Comparison of ENCODE assay signal across 8 cellular contexts in genomic region chr1:8858112-8858668, GRCh38. TPM values are rescaled to one million over a fixed set of nuclear protein-coding genes. Genes with fewer than 3 reads are reported as not detected.
DNase-seq lines count a peak whose midpoint lies in the region; ATAC-seq, FAIRE-seq and TF ChIP-seq lines count a peak whose summit lies in the region.

No MANE protein-coding gene starts in this region.

- H3K27ac ChIP-seq in astrocyte (ENCODE audit: low read depth, low read length) (no peak overlapping the region), right lobe of liver (peak overlapping the region in 1 of 3 donors; percentile 31), substantia nigra (ENCODE audit: low read depth, low read length, poor library complexity, severe bottlenecking) (no peak overlapping the region)

- H3K4me3 ChIP-seq in AG10803 (ENCODE audit: low read length) (no peak overlapping the region), astrocyte (ENCODE audit: insufficient read depth, low read depth, low read length) (no peak overlapping the region), right lobe of liver (no peak overlapping the region)

- H3K27ac Mint-ChIP-seq in astrocyte (ENCODE audit: unreplicated experiment): peak overlapping the region; percentile 87

- H3K9ac ChIP-seq in astrocyte (ENCODE audit: low read length): no peak overlapping the region

- peaks cover 79% of the 10 kb centered on the region for H4K20me1 ChIP-seq in astrocyte (ENCODE audit: insufficient read depth, low read length)

- peaks cover 6% of the 10 kb centered on the region for H3K79me2 ChIP-seq in astrocyte (ENCODE audit: insufficient read depth, low read length)

- TF ChIP-seq POLR2A in right lobe of liver (IDR thresholded peaks at IDR 0.05): no peak

- H3K36me3 ChIP-seq in astrocyte (ENCODE audit: insufficient read depth, low read length) (peaks cover 46% of the 10 kb centered on the region), right lobe of liver (peaks cover 11 to 49% (median 26%) of the 10 kb centered on the region in 4 donors)

- in situ Hi-C loops in KBM-7 (cut with MboI; ENCODE audit: low pct_unique_long_range_greater_than_20kb, low sequenced_read_pairs): no loop called here

- WGBS in right lobe of liver (ENCODE audit: insufficient coverage, low coverage, low lambda C conversion rate, missing lambda C conversion rate): 18% methylated on average over 1 of the region's 2 CpGs

- peak; percentile 82 for FAIRE-seq in astrocyte (lab: Jason Lieb, UNC)

- TF ChIP-seq CTCF in AG10803 (conservative IDR thresholded peaks at IDR 0.05; ENCODE audit: low read length) (no peak), astrocyte (IDR thresholded peaks at IDR 0.05; ENCODE audit: insufficient read depth, low read depth, low read length) (no peak), right lobe of liver (IDR thresholded peaks at IDR 0.05) (no peak), omental fat pad (IDR thresholded peaks at IDR 0.05) (no peak)

- peaks cover 23% of the 10 kb centered on the region for H3K36me3 Mint-ChIP-seq in astrocyte (ENCODE audit: low read depth, unreplicated experiment)

- DNase-seq in AG10803 (ENCODE audit: low read depth) (peak; percentile 45), KBM-7 (peak; percentile 79), astrocyte (ENCODE audit: low read depth) (peak; percentile 96), right lobe of liver (no peak), omental fat pad (ENCODE audit: low spot score) (no peak), substantia nigra (lab: John Stamatoyannopoulos, UW) (no peak), DMS153 treated with DMSO at 0.1 percent for 48 hours (lab: John Stamatoyannopoulos, UW; ENCODE audit: unreplicated experiment) (no peak)

- H3K4me2 ChIP-seq in astrocyte (ENCODE audit: low read length): peak overlapping the region; percentile 13

- intact Hi-C loops in right lobe of liver (cut with DNase I): no loop called here

- no peaks in the 10 kb centered on the region for H3K27me3 Mint-ChIP-seq in astrocyte (ENCODE audit: low read depth, unreplicated experiment)

- H3K9me3 Mint-ChIP-seq in astrocyte (ENCODE audit: unreplicated experiment): no peaks in the 10 kb centered on the region

- H3K4me1 ChIP-seq in astrocyte (ENCODE audit: insufficient read depth, low read length) (peaks cover 14% of the 10 kb centered on the region), right lobe of liver (peaks cover 0 to 42% (median 5%) of the 10 kb centered on the region in 4 donors)

- peak; percentile 20 to 60 (median 46) for ATAC-seq in right lobe of liver
- no peak for ATAC-seq in HG02970 (IDR thresholded peaks at IDR 0.05; ENCODE audit: low FRiP score, unreplicated experiment)
- no peak for ATAC-seq in omental fat pad (ENCODE audit: low FRiP score)

- peaks cover 29% of the 10 kb centered on the region for H3K4me1 Mint-ChIP-seq in astrocyte (ENCODE audit: low read depth, unreplicated experiment)

- no peak overlapping the region for H2AFZ ChIP-seq in astrocyte (ENCODE audit: low read depth, low read length)

- no peak overlapping the region for H3K4me3 Mint-ChIP-seq in astrocyte (ENCODE audit: unreplicated experiment)

- H3K9me3 ChIP-seq in astrocyte (ENCODE audit: insufficient read depth, low read depth, low read length): no peaks in the 10 kb centered on the region
- no peaks in the 10 kb centered on the region for H3K9me3 ChIP-seq in right lobe of liver

- H3K27me3 ChIP-seq in astrocyte (ENCODE audit: insufficient read depth, low read length) (no peaks in the 10 kb centered on the region), right lobe of liver (no peaks in the 10 kb centered on the region)

RNA-seq across cellular contexts. Expression of gene ENO1, which starts 20.3 kb away (rescaled TPM):
- total RNA-seq in astrocyte (1,663 and 1,692 TPM in 2 replicates), right lobe of liver (100 to 1,000 TPM; 314 to 792 (median 539) TPM), omental fat pad (1,000 to 10,000 TPM in 1 of 4 donors, 100 to 1,000 TPM in 3; 322 to 1,205 (median 623) TPM)

RNA-seq across cellular contexts. Expression of gene RERE, which starts 40.8 kb away (rescaled TPM):
- total RNA-seq in astrocyte: 118 and 124 TPM in 2 replicates
- total RNA-seq in right lobe of liver: 10 to 100 TPM; 17.5 to 38.4 (median 25.0) TPM
- 100 to 1,000 TPM in 1 of 4 donors, 10 to 100 TPM in 3; 46.3 to 117 (median 55.4) TPM for total RNA-seq in omental fat pad

Comparison
In these comparisons a context has a peak if more than half of its experiments do, and no peak if none do; other contexts are left out.
1. DNase-seq: peak in AG10803 (single experiment), KBM-7 (single experiment) and astrocyte (single experiment); none in right lobe of liver (0 of 3), omental fat pad (single experiment), substantia nigra (0 of 49) and DMS153 treated with DMSO at 0.1 percent for 48 hours (single experiment).
2. ATAC-seq: peak in right lobe of liver (4 of 4); none in HG02970 (single experiment) and omental fat pad (single experiment).